16 cellular contexts compared by ENCODE assay signal in the genomic region with DNA sequence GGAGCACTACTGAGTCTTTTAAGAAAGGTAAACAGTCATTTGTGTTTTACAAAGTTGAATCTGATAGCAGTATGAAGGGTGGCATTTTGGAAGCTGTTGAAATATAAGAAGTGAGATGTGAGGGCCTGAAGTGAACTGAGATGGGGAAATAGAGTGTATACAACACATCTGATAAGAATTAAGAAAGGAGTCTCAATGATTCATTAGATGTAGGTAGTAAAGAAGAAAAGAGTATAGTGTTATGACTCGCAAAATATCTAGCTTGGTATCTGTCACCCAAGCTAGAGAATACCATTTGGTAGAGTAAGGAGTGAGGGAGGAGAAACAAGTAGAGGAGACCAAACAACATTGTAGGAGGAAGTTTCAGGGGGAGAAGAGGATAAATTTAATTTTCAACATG. TPM values are rescaled to one million over a fixed set of nuclear protein-coding genes. Genes with fewer than 3 reads are reported as not detected.
DNase-seq lines count a peak whose midpoint lies in the region; ATAC-seq and TF ChIP-seq lines count a peak whose summit lies in the region.
"Had no signal": no experiment of that assay in that cellular context is flagged by ENCODE, and none has a peak within 500 bp of the region (broad histone marks: within the 10 kb centered on the region; RNA-seq: fewer than 3 reads in every experiment).

No MANE protein-coding gene starts in this region.

- peak overlapping the region; percentile 27 for H3K27ac ChIP-seq in RWPE2 (ENCODE audit: poor library complexity, severe bottlenecking)
- no peak overlapping the region for H3K27ac ChIP-seq in fibroblast of lung (ENCODE audit: insufficient read depth, low read length)
- peak overlapping the region; percentile 3 for H3K27ac ChIP-seq in smooth muscle cell (ENCODE audit: low read depth)
- peak overlapping the region in 1 of 5 donors; percentile 2 for H3K27ac ChIP-seq in stomach
- H3K27ac ChIP-seq: HL-60, Peyer's patch, upper lobe of right lung had no signal

- H3K27me3 ChIP-seq in RWPE2 (ENCODE audit: insufficient read depth, poor library complexity, severe bottlenecking), result no peaks in the 10 kb centered on the region
- H3K27me3 ChIP-seq in fibroblast of lung (ENCODE audit: control insufficient read depth, insufficient read depth, low read length), result no peaks in the 10 kb centered on the region
- H3K27me3 ChIP-seq in smooth muscle cell (ENCODE audit: low read depth), result no peaks in the 10 kb centered on the region
- no peaks in the 10 kb centered on the region for H3K27me3 ChIP-seq in stomach
- H3K27me3 ChIP-seq: heart left ventricle, Peyer's patch, upper lobe of right lung had no signal

- TF ChIP-seq EP300 in stomach (IDR thresholded peaks at IDR 0.05), result no peak

- peaks cover 98% of the 10 kb centered on the region for H3K79me2 ChIP-seq in fibroblast of lung (ENCODE audit: control insufficient read depth, insufficient read depth, low read length)
- H3K79me2 ChIP-seq in smooth muscle cell (ENCODE audit: low read depth), result peaks cover 100% of the 10 kb centered on the region

- H3K4me1 ChIP-seq in RWPE2 (ENCODE audit: insufficient read depth, poor library complexity, severe bottlenecking) (peaks cover 46% of the 10 kb centered on the region), fibroblast of lung (ENCODE audit: control insufficient read depth, extremely low read depth, insufficient read depth, low read length) (peaks cover 16% of the 10 kb centered on the region), smooth muscle cell (ENCODE audit: low read depth) (peaks cover 35% of the 10 kb centered on the region), stomach (peaks cover 24 to 83% (median 65%) of the 10 kb centered on the region in 4 donors)

- WGBS in smooth muscle cell (ENCODE audit: low lambda C conversion rate), result 67% methylated on average over 1 of the region's 1 CpG
- WGBS in stomach, 5 donors, result 46 to 64% (median 51%) methylated on average over 1 of the region's 1 CpG

- H3K9ac ChIP-seq in fibroblast of lung (ENCODE audit: insufficient read depth, low read length) (no peak overlapping the region), smooth muscle cell (ENCODE audit: low read depth) (no peak overlapping the region)

- intact Hi-C loops in stomach (cut with DNase I; ENCODE audit: low total_unique reads), result no loop called here

- no peak overlapping the region for H3K4me3 ChIP-seq in RWPE2 (ENCODE audit: severe bottlenecking)
- H3K4me3 ChIP-seq in fibroblast of lung (replicated peaks in 1 of 4; ENCODE audit: control extremely low read depth in 1 of 4, insufficient read depth in 1 of 4, low read depth in 3 of 4, low read length in 4 of 4), result no peak overlapping the region
- no peak overlapping the region for H3K4me3 ChIP-seq in smooth muscle cell
- H3K4me3 ChIP-seq in stomach, result no peak overlapping the region
- H3K4me3 ChIP-seq: heart left ventricle, Peyer's patch, upper lobe of right lung had no signal

- no peak for TF ChIP-seq CTCF in RWPE2 (IDR thresholded peaks at IDR 0.05; ENCODE audit: poor library complexity, severe bottlenecking)
- no peak for TF ChIP-seq CTCF in fibroblast of lung (conservative IDR thresholded peaks at IDR 0.05 in 1 of 2, IDR thresholded peaks at IDR 0.05 in 1 of 2; ENCODE audit: low read depth in 1 of 2, low read length in 2 of 2)
- no peak for TF ChIP-seq CTCF in smooth muscle cell (IDR thresholded peaks at IDR 0.05; ENCODE audit: borderline replicate concordance, insufficient read depth, poor library complexity, severe bottlenecking)
- TF ChIP-seq CTCF in stomach (IDR thresholded peaks at IDR 0.05), result no peak

- H3K9me3 ChIP-seq in RWPE2 (ENCODE audit: severe bottlenecking) (no peaks in the 10 kb centered on the region), fibroblast of lung (ENCODE audit: control insufficient read depth, insufficient read depth, low read depth, low read length) (no peaks in the 10 kb centered on the region), smooth muscle cell (replicated peaks; ENCODE audit: low read depth) (no peaks in the 10 kb centered on the region), stomach (no peaks in the 10 kb centered on the region)
- H3K9me3 ChIP-seq: heart left ventricle, Peyer's patch, upper lobe of right lung had no signal

- H3K27me3 Mint-ChIP-seq in activated T-cell treated with anti-CD3 and anti-CD28 coated beads, Interleukin-2, amount 50 U/mL, for 4 hours (ENCODE audit: low read depth), result no peaks in the 10 kb centered on the region

- H3F3A ChIP-seq in smooth muscle cell (ENCODE audit: low read depth), result peaks cover 24% of the 10 kb centered on the region

- H3K36me3 Mint-ChIP-seq in activated T-cell treated with anti-CD3 and anti-CD28 coated beads, Interleukin-2, amount 50 U/mL, for 4 hours (ENCODE audit: insufficient read depth), result no peaks in the 10 kb centered on the region

- peak; percentile 56 to 59 for ATAC-seq in activated T-cell treated with anti-CD3 and anti-CD28 coated beads, Interleukin-2, amount 50 U/mL, for 4 hours
- ATAC-seq in RWPE2 (ENCODE audit: low read depth) (peak; percentile 5; the same call in 1 of the 3 replicates), HG02973 (IDR thresholded peaks at IDR 0.05; ENCODE audit: unreplicated experiment) (no peak), HG02610 (IDR thresholded peaks at IDR 0.05; ENCODE audit: unreplicated experiment) (no peak)
- ATAC-seq: heart left ventricle, upper lobe of right lung had no signal

- H3K4me1 Mint-ChIP-seq in activated T-cell treated with anti-CD3 and anti-CD28 coated beads, Interleukin-2, amount 50 U/mL, for 4 hours (ENCODE audit: low read depth), result peaks cover 43% of the 10 kb centered on the region

- no peak for DNase-seq in activated T-cell treated with anti-CD3 and anti-CD28 coated beads, Interleukin-2, amount 50 U/mL, for 4 hours
- no peak for DNase-seq in activated T-cell treated with anti-CD3 and anti-CD28 coated beads for 4 hours
- DNase-seq in RWPE2 (ENCODE audit: low spot score), result no peak
- peak in 1 of 2 donors; percentile 27 for DNase-seq in fibroblast of lung (ENCODE audit: low read depth in 2 of 2)
- no peak for DNase-seq in smooth muscle cell (lab: John Stamatoyannopoulos, UW; ENCODE audit: unreplicated experiment)
- DNase-seq in stomach, result no peak
- DNase-seq: amniotic stem cell, DMS79, GOT3, heart left ventricle, occipital lobe, Peyer's patch, upper lobe of right lung had no signal

- H2AFZ ChIP-seq in fibroblast of lung (ENCODE audit: low read length) (no peak overlapping the region), smooth muscle cell (ENCODE audit: low read depth) (no peak overlapping the region)

- H3K36me3 ChIP-seq in RWPE2 (ENCODE audit: low read depth) (peaks cover 44% of the 10 kb centered on the region), fibroblast of lung (ENCODE audit: control insufficient read depth, insufficient read depth, low read length) (peaks cover 2% of the 10 kb centered on the region), smooth muscle cell (ENCODE audit: low read depth) (no peaks in the 10 kb centered on the region), stomach (no peaks in the 10 kb centered on the region)
- H3K36me3 ChIP-seq: heart left ventricle, Peyer's patch, upper lobe of right lung had no signal

- peaks cover 8% of the 10 kb centered on the region for H4K20me1 ChIP-seq in fibroblast of lung (ENCODE audit: control insufficient read depth, extremely low read depth, insufficient read depth, low read length)
- peaks cover 87% of the 10 kb centered on the region for H4K20me1 ChIP-seq in smooth muscle cell (ENCODE audit: low read depth)

- no peak for TF ChIP-seq POLR2A in stomach (IDR thresholded peaks at IDR 0.05)

- no peak overlapping the region for H3K4me3 Mint-ChIP-seq in activated T-cell treated with anti-CD3 and anti-CD28 coated beads, Interleukin-2, amount 50 U/mL, for 4 hours

- H3K4me2 ChIP-seq in fibroblast of lung (ENCODE audit: extremely low read depth, insufficient read depth, low read length), result peak overlapping the region; percentile 5
- peak overlapping the region; percentile 44 for H3K4me2 ChIP-seq in smooth muscle cell

- H3K9me3 Mint-ChIP-seq in activated T-cell treated with anti-CD3 and anti-CD28 coated beads, Interleukin-2, amount 50 U/mL, for 4 hours, result no peaks in the 10 kb centered on the region

RNA-seq across cellular contexts. Expression of a gene that starts 5.3 kb away (rescaled TPM):
- total RNA-seq in activated T-cell treated with anti-CD3 and anti-CD28 coated beads, Interleukin-2, amount 50 U/mL, for 4 hours, result 1 to 10 TPM; 5.9 to 10.0 (median 7.2) TPM
- total RNA-seq in fibroblast of lung (42.3 and 42.6 TPM in 2 replicates), smooth muscle cell (82.9 and 85.2 TPM in 2 replicates), stomach (100 to 1,000 TPM in 1 of 5 donors, 10 to 100 TPM in 3, 1 to 10 TPM in 1; 8.4 to 147 (median 81.4) TPM)
- polyA plus RNA-seq in fibroblast of lung (42.6 and 47.8 TPM in 2 replicates), smooth muscle cell (12.3 and 20.7 TPM in 2 replicates), stomach (10 to 100 TPM; 26.4 to 35.6 (median 27.6) TPM)
- 34.4 and 44.2 TPM in 2 replicates for polyA plus RNA-seq in fibroblast of lung (2012)
- polyA minus RNA-seq in fibroblast of lung (ENCODE audit: low replicate concordance), result 11.4 and 39.6 TPM in 2 replicates

Comparison
In these comparisons a context has a peak if more than half of its experiments do, and no peak if none do; other contexts are left out.
1. ATAC-seq: peak in activated T-cell treated with anti-CD3 and anti-CD28 coated beads, Interleukin-2, amount 50 U/mL, for 4 hours (2 of 2) and RWPE2 (single experiment); none in HG02973 (single experiment) and HG02610 (single experiment).